ENCODE assay signal across 11 cellular contexts in genomic region chr2:207008105-207008990, GRCh38.
A peak's percentile ranks its signal among the peaks of the same experiment; 100 is the strongest.
DNase-seq lines count a peak whose midpoint lies in the region; ATAC-seq, FAIRE-seq and TF ChIP-seq lines count a peak whose summit lies in the region.
"Had no signal": no experiment of that assay in that cellular context is flagged by ENCODE, and none has a peak within 500 bp of the region (broad histone marks: within the 10 kb centered on the region; RNA-seq: fewer than 3 reads in every experiment).

No MANE protein-coding gene starts in this region.

- dilution Hi-C loops in keratinocyte (cut with MboI; ENCODE audit: extremely low pct_ligation_motif_present, low sequenced_read_pairs) = no loop called here

- TF ChIP-seq CTCF in A549 (IDR thresholded peaks at IDR 0.05) (no peak), cardiac fibroblast (IDR thresholded peaks at IDR 0.05; ENCODE audit: low read depth, low read length) (peak; percentile 48), keratinocyte (optimal IDR thresholded peaks at IDR 0.05 in 1 of 3, IDR thresholded peaks at IDR 0.05 in 1 of 3, conservative IDR thresholded peaks at IDR 0.05 in 1 of 3; ENCODE audit: extremely low read depth in 1 of 3, insufficient read depth in 2 of 3, low read length in 3 of 3) (peak in 1 of 3 experiments; percentile 25), testis (IDR thresholded peaks at IDR 0.05) (peak in 1 of 3 experiments; percentile 20)

- WGBS in A549 (ENCODE audit: missing lambda C conversion rate) = 13% methylated on average over 1 of the region's 1 CpG
- 48 to 56% methylated on average over 1 of the region's 1 CpG for WGBS in testis, 2 donors

- no peaks in the 10 kb centered on the region for H3K9me3 Mint-ChIP-seq in activated CD8-positive, alpha-beta memory T cell treated with anti-CD3 and anti-CD28 coated beads, Interleukin-2, amount 10 ng/mL, durations not matched to agents 7 days and 5 days (ENCODE audit: low read depth)
- H3K9me3 Mint-ChIP-seq: CD4-positive, alpha-beta T cell had no signal

- H3K27ac Mint-ChIP-seq in activated CD8-positive, alpha-beta memory T cell treated with anti-CD3 and anti-CD28 coated beads, Interleukin-2, amount 10 ng/mL, durations not matched to agents 7 days and 5 days = no peak overlapping the region
- H3K27ac Mint-ChIP-seq: activated CD8-positive, alpha-beta T cell treated with anti-CD3 and anti-CD28 coated beads, Interleukin-2, amount 10 ng/mL, durations not matched to agents 7 days and 5 days; CD4-positive, alpha-beta T cell had no signal

- no peaks in the 10 kb centered on the region for H3K4me1 Mint-ChIP-seq in activated CD8-positive, alpha-beta memory T cell treated with anti-CD3 and anti-CD28 coated beads, Interleukin-2, amount 10 ng/mL, durations not matched to agents 7 days and 5 days

- H3K4me3 ChIP-seq in A549 (no peak overlapping the region), cardiac fibroblast (replicated peaks in 1 of 2; ENCODE audit: low read depth in 2 of 2, low read length in 2 of 2) (no peak overlapping the region), keratinocyte (ENCODE audit: control insufficient read depth in 2 of 3, extremely low read depth in 1 of 3, insufficient read depth in 2 of 3, low read depth in 1 of 3, low read length in 3 of 3) (no peak overlapping the region), testis (no peak overlapping the region)

- H3K36me3 ChIP-seq in keratinocyte (ENCODE audit: control insufficient read depth in 2 of 2, extremely low read depth in 1 of 2, insufficient read depth in 2 of 2, low read length in 2 of 2) = no peaks in the 10 kb centered on the region
- H3K36me3 ChIP-seq in testis (ENCODE audit: low read depth, missing control alignments) = no peaks in the 10 kb centered on the region

- POLR2A ChIA-PET in A549 (lab: Yijun Ruan, JAX) = interaction anchor here (0.5 kb wide), 1 partner anchor 271 kb away, joined by 3 read pairs; no protein-coding TSS in a partner anchor

- FAIRE-seq in A549 (lab: Jason Lieb, UNC) (no peak), HTR-8/SVneo (lab: Jason Lieb, UNC) (no peak), keratinocyte (lab: Jason Lieb, UNC) (peak; percentile 86)

- peak; percentile 34 to 42; a peak in 2 of 6 replicates for ATAC-seq in A549
- no peak for ATAC-seq in activated CD8-positive, alpha-beta memory T cell treated with anti-CD3 and anti-CD28 coated beads, Interleukin-2, amount 10 ng/mL, durations not matched to agents 7 days and 5 days
- ATAC-seq: activated CD8-positive, alpha-beta T cell treated with anti-CD3 and anti-CD28 coated beads, Interleukin-2, amount 10 ng/mL, durations not matched to agents 7 days and 5 days had no signal

- CTCF ChIA-PET in A549 (lab: Yijun Ruan, JAX) = interaction anchor here (0.6 to 1.3 kb wide), 2 partner anchors 19 to 552 kb away, joined by 3 to 6 read pairs; no protein-coding TSS in a partner anchor
- CTCF ChIA-PET in activated CD8-positive, alpha-beta memory T cell treated with anti-CD3 and anti-CD28 coated beads, Interleukin-2, amount 10 ng/mL, durations not matched to agents 7 days and 5 days (lab: Charles Lee) = no interaction called here

- H3K79me2 ChIP-seq in keratinocyte (ENCODE audit: control insufficient read depth, insufficient read depth, low read length) = no peaks in the 10 kb centered on the region

- H3K27ac ChIP-seq in A549 (no peak overlapping the region), keratinocyte (ENCODE audit: control insufficient read depth, insufficient read depth, low read length) (peak overlapping the region; percentile 10), testis (no peak overlapping the region)

- DNase-seq in A549 (ENCODE audit: low read depth in 1 of 2, low spot score in 1 of 2) (no peak), HTR-8/SVneo (ENCODE audit: insufficient read length, low spot score) (peak; percentile 23), cardiac fibroblast (ENCODE audit: low read depth in 2 of 2) (peak; percentile 39 to 81), keratinocyte (ENCODE audit: low read depth, low spot score) (peak; percentile 30), NCI-H774 (lab: John Stamatoyannopoulos, UW) (no peak), testis (no peak), ureter (ENCODE audit: low spot score) (no peak)
- no peak for DNase-seq in activated CD8-positive, alpha-beta memory T cell treated with anti-CD3 and anti-CD28 coated beads, Interleukin-2, amount 10 ng/mL, durations not matched to agents 7 days and 5 days
- DNase-seq: activated CD8-positive, alpha-beta T cell treated with anti-CD3 and anti-CD28 coated beads, Interleukin-2, amount 10 ng/mL, durations not matched to agents 7 days and 5 days; CD4-positive, alpha-beta T cell; cortex of kidney had no signal

- no peaks in the 10 kb centered on the region for H3K36me3 Mint-ChIP-seq in activated CD8-positive, alpha-beta memory T cell treated with anti-CD3 and anti-CD28 coated beads, Interleukin-2, amount 10 ng/mL, durations not matched to agents 7 days and 5 days

- no peak overlapping the region; the same call in 2 of the 3 replicates for H3K4me2 ChIP-seq in A549
- peak overlapping the region; percentile 35 for H3K4me2 ChIP-seq in keratinocyte (ENCODE audit: control insufficient read depth, extremely low read depth, insufficient read depth, low read depth, low read length)

- no peaks in the 10 kb centered on the region for H4K20me1 ChIP-seq in keratinocyte (ENCODE audit: control insufficient read depth, extremely low read depth, insufficient read depth, low read length)

- no peak for TF ChIP-seq RAD21 in A549 (conservative IDR thresholded peaks at IDR 0.05 in 1 of 2, IDR thresholded peaks at IDR 0.05 in 1 of 2)

- H3K4me1 ChIP-seq in A549 = 0 out of 3 replicates have a peak, but pooled peaks cover 3% of the 10 kb centered on the region
- peaks cover 29% of the 10 kb centered on the region for H3K4me1 ChIP-seq in keratinocyte (ENCODE audit: control insufficient read depth, extremely low read depth, insufficient read depth, low read length)
- H3K4me1 ChIP-seq in testis = no peaks in the 10 kb centered on the region

- TF ChIP-seq POLR2A in A549 (IDR thresholded peaks at IDR 0.05; ENCODE audit: low read length) = no peak
- TF ChIP-seq POLR2A in testis (IDR thresholded peaks at IDR 0.05) = no peak

- H3K4me3 Mint-ChIP-seq in activated CD8-positive, alpha-beta memory T cell treated with anti-CD3 and anti-CD28 coated beads, Interleukin-2, amount 10 ng/mL, durations not matched to agents 7 days and 5 days = no peak overlapping the region
- H3K4me3 Mint-ChIP-seq: activated CD8-positive, alpha-beta T cell treated with anti-CD3 and anti-CD28 coated beads, Interleukin-2, amount 10 ng/mL, durations not matched to agents 7 days and 5 days; CD4-positive, alpha-beta T cell had no signal

- no peaks in the 10 kb centered on the region for H3K9me3 ChIP-seq in A549
- no peaks in the 10 kb centered on the region for H3K9me3 ChIP-seq in keratinocyte (ENCODE audit: control insufficient read depth, low read depth, low read length)
- no peaks in the 10 kb centered on the region for H3K9me3 ChIP-seq in testis

- H3K9me1 ChIP-seq in keratinocyte (ENCODE audit: control insufficient read depth, extremely low read depth, insufficient read depth, low read length) = no peaks in the 10 kb centered on the region

- intact Hi-C loops in testis (cut with DNase I; ENCODE audit: low total_unique reads) = no loop called here

- H3K9ac ChIP-seq in keratinocyte (ENCODE audit: control insufficient read depth, extremely low read depth, insufficient read depth, low read length) = no peak overlapping the region

- TF ChIP-seq EP300 in A549 (IDR thresholded peaks at IDR 0.05) = no peak

- peak overlapping the region; percentile 56 for H2AFZ ChIP-seq in keratinocyte (ENCODE audit: control insufficient read depth, low read length)

- H3K27me3 ChIP-seq in keratinocyte (ENCODE audit: control insufficient read depth, extremely low read depth, insufficient read depth, low read length) = no peaks in the 10 kb centered on the region
- H3K27me3 ChIP-seq in testis = no peaks in the 10 kb centered on the region

- no peaks in the 10 kb centered on the region for H3K27me3 Mint-ChIP-seq in activated CD8-positive, alpha-beta memory T cell treated with anti-CD3 and anti-CD28 coated beads, Interleukin-2, amount 10 ng/mL, durations not matched to agents 7 days and 5 days
- H3K27me3 Mint-ChIP-seq: CD4-positive, alpha-beta T cell had no signal

TF ChIP-seq in A549, 52 proteins besides CTCF, POLR2A, EP300 and RAD21:
- TF ChIP-seq ESRRA (IDR thresholded peaks at IDR 0.05; ENCODE audit: borderline replicate concordance, low read length) = no peak
- TF ChIP-seq CHD4 (IDR thresholded peaks at IDR 0.05; ENCODE audit: borderline replicate concordance) = no peak
- no peak for TF ChIP-seq BCL3 (IDR thresholded peaks at IDR 0.05)
- TF ChIP-seq FOSL2 (IDR thresholded peaks at IDR 0.05) = no peak
- TF ChIP-seq FOSL2 (CRISPR knock-in tag; IDR thresholded peaks at IDR 0.05) = no peak
- no peak for TF ChIP-seq TP53 (CRISPR knock-in tag; IDR thresholded peaks at IDR 0.05)
- TF ChIP-seq HDAC2 (IDR thresholded peaks at IDR 0.05) = no peak

Comparison
In these comparisons a context has a peak if more than half of its experiments do, and no peak if none do; other contexts are left out.
1. DNase-seq: peak in HTR-8/SVneo (single experiment), cardiac fibroblast (2 of 2) and keratinocyte (single experiment); none in A549 (0 of 2), NCI-H774 (single experiment), testis (single experiment), activated CD8-positive, alpha-beta memory T cell treated with anti-CD3 and anti-CD28 coated beads, Interleukin-2, amount 10 ng/mL, durations not matched to agents 7 days and 5 days (single experiment) and ureter (single experiment).